In the genomic region with DNA sequence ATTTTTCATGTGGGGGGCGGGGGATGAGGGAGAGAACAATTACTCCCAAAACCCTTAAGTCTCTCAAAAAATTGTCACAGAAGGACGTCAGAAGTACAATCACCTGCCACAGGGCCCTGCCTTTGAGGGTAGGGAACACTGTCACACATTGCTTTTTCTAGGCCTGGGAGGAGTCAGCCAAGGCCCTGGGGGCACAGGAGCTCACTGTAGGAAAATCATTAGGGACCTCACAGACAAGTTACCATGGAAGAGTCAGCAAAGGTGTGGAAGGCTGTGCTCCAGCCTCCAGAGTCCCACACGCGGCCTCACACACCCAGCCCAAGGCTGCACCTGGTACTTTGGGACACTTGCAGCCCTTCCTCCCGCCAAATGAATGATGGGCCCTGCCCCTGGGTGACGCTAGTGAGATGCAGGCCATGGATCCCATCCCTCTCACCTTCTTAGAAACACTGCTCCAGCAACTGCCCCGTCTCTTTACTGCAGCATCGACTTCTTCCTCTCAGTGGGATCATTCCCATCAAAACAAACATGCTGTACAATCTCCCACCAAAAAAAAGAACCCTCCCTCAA, we compare ENCODE assay signal across 1 cellular context.
TF ChIP-seq lines count a peak whose summit lies in the region.

No MANE protein-coding gene starts in this region.

TF ChIP-seq in K562, 482 proteins besides CTCF, POLR2A, EP300 and RAD21:
- TF ChIP-seq DACH1 (IDR thresholded peaks at IDR 0.05; ENCODE audit: partially characterized antibody) (no peak), HDAC6 (IDR thresholded peaks at IDR 0.05; ENCODE audit: low read depth, low read length) (no peak), NFRKB (IDR thresholded peaks at IDR 0.05; ENCODE audit: low read depth) (no peak), XRCC4 (IDR thresholded peaks at IDR 0.05; ENCODE audit: extremely low read depth, insufficient read depth, insufficient read length) (no peak), ZNF57 (CRISPR knock-in tag; IDR thresholded peaks at IDR 0.05) (no peak), SMARCC2 (IDR thresholded peaks at IDR 0.05; ENCODE audit: low read depth) (no peak), SNIP1 (IDR thresholded peaks at IDR 0.05; ENCODE audit: low read depth) (no peak), EWSR1 (IDR thresholded peaks at IDR 0.05; ENCODE audit: borderline replicate concordance, low read depth, partially characterized antibody) (no peak), HDAC3 (IDR thresholded peaks at IDR 0.05; ENCODE audit: borderline replicate concordance, partially characterized antibody) (no peak), ZFPM2 (CRISPR knock-in tag; IDR thresholded peaks at IDR 0.05) (no peak), ZFX (CRISPR knock-in tag; IDR thresholded peaks at IDR 0.05) (no peak), ZKSCAN8 (CRISPR knock-in tag; IDR thresholded peaks at IDR 0.05) (no peak), KHSRP (IDR thresholded peaks at IDR 0.05) (no peak)
- TF ChIP-seq, protein P1, sequence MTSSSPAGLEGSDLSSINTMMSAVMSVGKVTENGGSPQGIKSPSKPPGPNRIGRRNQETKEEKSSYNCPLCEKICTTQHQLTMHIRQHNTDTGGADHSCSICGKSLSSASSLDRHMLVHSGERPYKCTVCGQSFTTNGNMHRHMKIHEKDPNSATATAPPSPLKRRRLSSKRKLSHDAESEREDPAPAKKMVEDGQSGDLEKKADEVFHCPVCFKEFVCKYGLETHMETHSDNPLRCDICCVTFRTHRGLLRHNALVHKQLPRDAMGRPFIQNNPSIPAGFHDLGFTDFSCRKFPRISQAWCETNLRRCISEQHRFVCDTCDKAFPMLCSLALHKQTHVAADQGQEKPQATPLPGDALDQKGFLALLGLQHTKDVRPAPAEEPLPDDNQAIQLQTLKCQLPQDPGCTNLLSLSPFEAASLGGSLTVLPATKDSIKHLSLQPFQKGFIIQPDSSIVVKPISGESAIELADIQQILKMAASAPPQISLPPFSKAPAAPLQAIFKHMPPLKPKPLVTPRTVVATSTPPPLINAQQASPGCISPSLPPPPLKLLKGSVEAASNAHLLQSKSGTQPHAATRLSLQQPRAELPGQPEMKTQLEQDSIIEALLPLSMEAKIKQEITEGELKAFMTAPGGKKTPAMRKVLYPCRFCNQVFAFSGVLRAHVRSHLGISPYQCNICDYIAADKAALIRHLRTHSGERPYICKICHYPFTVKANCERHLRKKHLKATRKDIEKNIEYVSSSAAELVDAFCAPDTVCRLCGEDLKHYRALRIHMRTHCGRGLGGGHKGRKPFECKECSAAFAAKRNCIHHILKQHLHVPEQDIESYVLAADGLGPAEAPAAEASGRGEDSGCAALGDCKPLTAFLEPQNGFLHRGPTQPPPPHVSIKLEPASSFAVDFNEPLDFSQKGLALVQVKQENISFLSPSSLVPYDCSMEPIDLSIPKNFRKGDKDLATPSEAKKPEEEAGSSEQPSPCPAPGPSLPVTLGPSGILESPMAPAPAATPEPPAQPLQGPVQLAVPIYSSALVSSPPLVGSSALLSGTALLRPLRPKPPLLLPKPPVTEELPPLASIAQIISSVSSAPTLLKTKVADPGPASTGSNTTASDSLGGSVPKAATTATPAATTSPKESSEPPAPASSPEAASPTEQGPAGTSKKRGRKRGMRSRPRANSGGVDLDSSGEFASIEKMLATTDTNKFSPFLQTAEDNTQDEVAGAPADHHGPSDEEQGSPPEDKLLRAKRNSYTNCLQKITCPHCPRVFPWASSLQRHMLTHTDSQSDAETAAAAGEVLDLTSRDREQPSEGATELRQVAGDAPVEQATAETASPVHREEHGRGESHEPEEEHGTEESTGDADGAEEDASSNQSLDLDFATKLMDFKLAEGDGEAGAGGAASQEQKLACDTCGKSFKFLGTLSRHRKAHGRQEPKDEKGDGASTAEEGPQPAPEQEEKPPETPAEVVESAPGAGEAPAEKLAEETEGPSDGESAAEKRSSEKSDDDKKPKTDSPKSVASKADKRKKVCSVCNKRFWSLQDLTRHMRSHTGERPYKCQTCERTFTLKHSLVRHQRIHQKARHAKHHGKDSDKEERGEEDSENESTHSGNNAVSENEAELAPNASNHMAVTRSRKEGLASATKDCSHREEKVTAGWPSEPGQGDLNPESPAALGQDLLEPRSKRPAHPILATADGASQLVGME (CRISPR knock-in tag; IDR thresholded peaks at IDR 0.05): no peak
- TF ChIP-seq, protein P2, sequence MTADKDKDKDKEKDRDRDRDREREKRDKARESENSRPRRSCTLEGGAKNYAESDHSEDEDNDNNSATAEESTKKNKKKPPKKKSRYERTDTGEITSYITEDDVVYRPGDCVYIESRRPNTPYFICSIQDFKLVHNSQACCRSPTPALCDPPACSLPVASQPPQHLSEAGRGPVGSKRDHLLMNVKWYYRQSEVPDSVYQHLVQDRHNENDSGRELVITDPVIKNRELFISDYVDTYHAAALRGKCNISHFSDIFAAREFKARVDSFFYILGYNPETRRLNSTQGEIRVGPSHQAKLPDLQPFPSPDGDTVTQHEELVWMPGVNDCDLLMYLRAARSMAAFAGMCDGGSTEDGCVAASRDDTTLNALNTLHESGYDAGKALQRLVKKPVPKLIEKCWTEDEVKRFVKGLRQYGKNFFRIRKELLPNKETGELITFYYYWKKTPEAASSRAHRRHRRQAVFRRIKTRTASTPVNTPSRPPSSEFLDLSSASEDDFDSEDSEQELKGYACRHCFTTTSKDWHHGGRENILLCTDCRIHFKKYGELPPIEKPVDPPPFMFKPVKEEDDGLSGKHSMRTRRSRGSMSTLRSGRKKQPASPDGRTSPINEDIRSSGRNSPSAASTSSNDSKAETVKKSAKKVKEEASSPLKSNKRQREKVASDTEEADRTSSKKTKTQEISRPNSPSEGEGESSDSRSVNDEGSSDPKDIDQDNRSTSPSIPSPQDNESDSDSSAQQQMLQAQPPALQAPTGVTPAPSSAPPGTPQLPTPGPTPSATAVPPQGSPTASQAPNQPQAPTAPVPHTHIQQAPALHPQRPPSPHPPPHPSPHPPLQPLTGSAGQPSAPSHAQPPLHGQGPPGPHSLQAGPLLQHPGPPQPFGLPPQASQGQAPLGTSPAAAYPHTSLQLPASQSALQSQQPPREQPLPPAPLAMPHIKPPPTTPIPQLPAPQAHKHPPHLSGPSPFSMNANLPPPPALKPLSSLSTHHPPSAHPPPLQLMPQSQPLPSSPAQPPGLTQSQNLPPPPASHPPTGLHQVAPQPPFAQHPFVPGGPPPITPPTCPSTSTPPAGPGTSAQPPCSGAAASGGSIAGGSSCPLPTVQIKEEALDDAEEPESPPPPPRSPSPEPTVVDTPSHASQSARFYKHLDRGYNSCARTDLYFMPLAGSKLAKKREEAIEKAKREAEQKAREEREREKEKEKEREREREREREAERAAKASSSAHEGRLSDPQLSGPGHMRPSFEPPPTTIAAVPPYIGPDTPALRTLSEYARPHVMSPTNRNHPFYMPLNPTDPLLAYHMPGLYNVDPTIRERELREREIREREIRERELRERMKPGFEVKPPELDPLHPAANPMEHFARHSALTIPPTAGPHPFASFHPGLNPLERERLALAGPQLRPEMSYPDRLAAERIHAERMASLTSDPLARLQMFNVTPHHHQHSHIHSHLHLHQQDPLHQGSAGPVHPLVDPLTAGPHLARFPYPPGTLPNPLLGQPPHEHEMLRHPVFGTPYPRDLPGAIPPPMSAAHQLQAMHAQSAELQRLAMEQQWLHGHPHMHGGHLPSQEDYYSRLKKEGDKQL (CRISPR knock-in tag; IDR thresholded peaks at IDR 0.05; ENCODE audit: borderline replicate concordance): no peak
- TF ChIP-seq, protein P3, sequence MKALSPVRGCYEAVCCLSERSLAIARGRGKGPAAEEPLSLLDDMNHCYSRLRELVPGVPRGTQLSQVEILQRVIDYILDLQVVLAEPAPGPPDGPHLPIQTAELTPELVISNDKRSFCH (CRISPR knock-in tag; IDR thresholded peaks at IDR 0.05): no peak
- TF ChIP-seq, protein P3 (tag; IDR thresholded peaks at IDR 0.05): no peak
